8 cellular contexts compared by ENCODE assay signal in the genomic region with DNA sequence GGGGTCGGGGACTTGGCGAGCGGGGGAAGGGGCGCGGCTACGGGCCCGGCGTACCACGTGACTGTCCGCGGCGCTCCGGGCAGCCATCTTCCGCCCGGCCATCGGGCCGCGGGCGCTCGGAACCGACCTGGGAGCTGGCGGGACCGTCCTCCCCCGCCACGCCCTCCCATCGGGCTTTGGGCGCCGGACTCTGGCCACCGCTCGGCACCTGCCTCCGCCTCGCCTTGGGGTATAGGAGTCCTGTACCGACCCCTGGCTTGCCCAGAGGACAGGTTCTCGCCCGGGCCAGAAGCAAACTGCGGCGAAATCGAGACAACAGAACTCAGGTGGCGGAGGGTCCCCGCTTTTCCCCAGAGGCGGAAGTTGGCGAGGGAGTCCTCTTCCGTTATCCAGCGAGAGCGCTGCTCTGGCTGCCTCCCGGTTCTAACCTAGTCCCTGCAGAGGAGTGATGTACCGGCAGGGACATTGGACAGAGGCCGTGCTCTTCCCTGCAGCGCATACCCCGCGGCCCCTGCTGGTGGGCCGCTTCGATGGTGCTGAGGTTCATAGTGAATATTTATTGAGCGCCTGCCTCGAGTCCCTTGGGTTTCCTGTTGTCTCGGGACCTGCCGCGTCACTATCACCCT. TPM values are rescaled to one million over a fixed set of nuclear protein-coding genes. Genes with fewer than 3 reads are reported as not detected.
DNase-seq lines count a peak whose midpoint lies in the region; ATAC-seq, FAIRE-seq and TF ChIP-seq lines count a peak whose summit lies in the region.

No MANE protein-coding gene starts in this region.

- ATAC-seq in GM21737 (IDR thresholded peaks at IDR 0.05; ENCODE audit: unreplicated experiment), result peak; percentile 40

- no peaks in the 10 kb centered on the region for H3K9me3 Mint-ChIP-seq in activated naive CD8-positive, alpha-beta T cell (ENCODE audit: low read depth)
- no peaks in the 10 kb centered on the region for H3K9me3 Mint-ChIP-seq in osteocyte (ENCODE audit: unreplicated experiment)

- TF ChIP-seq CTCF in osteocyte (IDR thresholded peaks at IDR 0.05), result peak; percentile 66

- H3K4me1 Mint-ChIP-seq in activated naive CD8-positive, alpha-beta T cell (ENCODE audit: low read depth), result peaks cover 41% of the 10 kb centered on the region
- H3K4me1 Mint-ChIP-seq in osteocyte (ENCODE audit: unreplicated experiment), result peaks cover 22% of the 10 kb centered on the region

- DNase-seq in KBM-7 (peak; percentile 84), SK-N-DZ (ENCODE audit: low spot score) (peak; percentile 90), head of caudate nucleus (peak; percentile 43 to 89 (median 74)), osteocyte (ENCODE audit: extremely low spot score, unreplicated experiment) (peak; percentile 86), urothelium cell line (ENCODE audit: low spot score) (peak; percentile 91)

- intact Hi-C loops in head of caudate nucleus (cut with DNase I), result loop anchor here (1.0 to 5.0 kb wide), 5 partner anchors 49 to 258 kb away; no protein-coding TSS in a partner anchor

- peak overlapping the region; percentile 95 for H3K27ac Mint-ChIP-seq in activated naive CD8-positive, alpha-beta T cell
- peak overlapping the region; percentile 92 for H3K27ac Mint-ChIP-seq in osteocyte (ENCODE audit: unreplicated experiment)

- peak overlapping the region; percentile 88 for H3K4me3 Mint-ChIP-seq in activated naive CD8-positive, alpha-beta T cell
- H3K4me3 Mint-ChIP-seq in osteocyte (ENCODE audit: unreplicated experiment), result peak overlapping the region; percentile 89

- no peak for FAIRE-seq in urothelium cell line (lab: Jason Lieb, UNC)

- peaks cover 7% of the 10 kb centered on the region for H3K36me3 Mint-ChIP-seq in activated naive CD8-positive, alpha-beta T cell
- peaks cover 1% of the 10 kb centered on the region for H3K36me3 Mint-ChIP-seq in osteocyte (ENCODE audit: unreplicated experiment)

- H3K4me3 ChIP-seq in GM08714 (ENCODE audit: low read length), result peak overlapping the region; percentile 62

- no peaks in the 10 kb centered on the region for H3K27me3 Mint-ChIP-seq in activated naive CD8-positive, alpha-beta T cell
- H3K27me3 Mint-ChIP-seq in osteocyte (ENCODE audit: unreplicated experiment), result no peaks in the 10 kb centered on the region

- in situ Hi-C loops in KBM-7 (cut with MboI; ENCODE audit: low pct_unique_long_range_greater_than_20kb, low sequenced_read_pairs), result no loop called here

RNA-seq across cellular contexts. Expression of gene SGMS1, which starts 1.2 kb away (rescaled TPM):
- polyA plus RNA-seq in SK-N-DZ (2014; cell fraction: cytosol; rRNA removed), result 7.8 and 8.0 TPM in 2 replicates
- polyA plus RNA-seq in SK-N-DZ (2014; cell fraction: nucleus; rRNA removed), result 5.1 and 6.7 TPM in 2 replicates
- total RNA-seq in osteocyte, result 20.7 and 21.0 TPM in 2 replicates

Comparison
In these comparisons a context has a peak if more than half of its experiments do, and no peak if none do; other contexts are left out.
1. Peak in every context shown above with its lines: DNase-seq, ATAC-seq and H3K4me3 ChIP-seq.